In the genomic region with DNA sequence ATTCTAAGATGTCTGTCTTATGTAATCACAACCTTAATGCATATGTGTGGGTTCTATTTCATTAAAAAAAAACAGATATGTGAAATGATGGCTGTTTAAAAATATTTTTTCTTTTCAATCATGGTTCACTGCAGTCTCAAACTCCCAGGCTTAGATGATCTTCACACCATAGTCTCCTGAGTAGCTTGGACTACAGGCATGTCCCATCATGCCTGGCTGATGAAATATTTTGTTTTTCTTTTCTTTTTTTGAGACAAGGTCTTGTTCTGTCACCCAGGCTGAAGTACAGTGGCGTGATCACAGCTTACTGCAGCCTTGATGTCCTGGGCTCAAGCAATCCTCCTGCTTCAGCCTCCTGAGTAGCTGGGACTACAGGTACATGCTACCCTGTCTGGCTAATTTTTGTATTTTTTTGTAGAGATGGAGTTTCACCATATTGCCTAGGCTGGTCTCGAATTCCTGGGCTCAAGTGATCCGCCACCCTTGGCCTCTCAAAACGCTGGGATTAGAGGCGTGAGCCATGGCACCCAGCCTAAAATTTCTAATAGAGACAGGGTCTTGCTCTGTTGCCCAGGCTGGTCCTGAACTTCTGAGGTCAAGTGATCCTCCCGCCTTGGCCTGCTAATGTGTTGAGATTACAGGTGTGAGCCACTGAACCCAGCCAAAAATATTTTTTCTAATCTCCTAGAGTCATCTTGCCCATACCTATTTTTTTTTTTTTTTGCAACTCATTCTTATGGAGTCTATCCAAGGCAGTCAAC, we compare ENCODE assay signal across 29 cellular contexts.
DNase-seq lines count a peak whose midpoint lies in the region; ATAC-seq and TF ChIP-seq lines count a peak whose summit lies in the region.
"Had no signal": no experiment of that assay in that cellular context is flagged by ENCODE, and none has a peak within 500 bp of the region (broad histone marks: within the 10 kb centered on the region; RNA-seq: fewer than 3 reads in every experiment).

No MANE protein-coding gene starts in this region.

- TF ChIP-seq CTCF in SK-N-SH (IDR thresholded peaks at IDR 0.05) (no peak), foreskin keratinocyte (conservative IDR thresholded peaks at IDR 0.05) (no peak), suprapubic skin (IDR thresholded peaks at IDR 0.05) (no peak)

- no peak for TF ChIP-seq EP300 in SK-N-SH (IDR thresholded peaks at IDR 0.05; ENCODE audit: borderline replicate concordance in 1 of 2, low read depth in 1 of 2, low read length in 1 of 2)
- TF ChIP-seq EP300 in suprapubic skin (IDR thresholded peaks at IDR 0.05), result no peak

- H2AFZ ChIP-seq in SK-N-SH (ENCODE audit: low read depth), result peak overlapping the region; percentile 37; the same call in 1 of the 2 replicates
- H2AFZ ChIP-seq: GM23338 had no signal

- POLR2A ChIA-PET in SK-N-SH (lab: Yijun Ruan, JAX), result interaction anchor here (1.2 kb wide), 1 partner anchor 109 kb away, joined by 5 read pairs; a partner anchor contains a TSS

- H3K79me2 ChIP-seq in SK-N-SH (ENCODE audit: insufficient read depth), result no peaks in the 10 kb centered on the region

- H3K4me2 ChIP-seq in SK-N-SH, result no peak overlapping the region
- H3K4me2 ChIP-seq: GM23338 had no signal

- no peaks in the 10 kb centered on the region for H4K20me1 ChIP-seq in SK-N-SH (ENCODE audit: insufficient read depth)

- CTCF ChIA-PET in SK-N-SH (lab: Yijun Ruan, JAX), result interaction anchor here (0.9 to 2.7 kb wide), 14 partner anchors 9 to 427 kb away, joined by 3 to 22 read pairs (median 4); a partner anchor contains a TSS

- H3K27ac ChIP-seq in SK-N-SH (ENCODE audit: low read depth in 2 of 2, low read length in 1 of 2) (no peak overlapping the region), foreskin keratinocyte (peak overlapping the region; percentile 52), suprapubic skin (peak overlapping the region; percentile 4)
- H3K27ac ChIP-seq: 22Rv1, left lung, neutrophil, Peyer's patch, prostate gland, upper lobe of left lung, WERI-Rb-1 had no signal

- no peak for TF ChIP-seq POLR2A in suprapubic skin (IDR thresholded peaks at IDR 0.05)

- H3K9ac ChIP-seq in SK-N-SH (no peak overlapping the region), adipocyte (ENCODE audit: low read length) (peak overlapping the region; percentile 39)

- H3K4me3 ChIP-seq in SK-N-SH (ENCODE audit: low read depth in 2 of 2, low read length in 1 of 2), result no peak overlapping the region
- H3K4me3 ChIP-seq in adipocyte (ENCODE audit: low read length), result no peak overlapping the region
- H3K4me3 ChIP-seq in suprapubic skin, result no peak overlapping the region
- H3K4me3 ChIP-seq: GM23338, left lung, Peyer's patch, prostate gland, upper lobe of left lung had no signal

- 93% methylated on average over 6 of the region's 6 CpGs for WGBS in SK-N-SH (ENCODE audit: low lambda C conversion rate)
- 79% methylated on average over 6 of the region's 6 CpGs for WGBS in suprapubic skin

- H3K4me1 ChIP-seq in SK-N-SH (ENCODE audit: control insufficient read depth in 1 of 2, insufficient read depth in 2 of 2, low read depth in 1 of 2, low read length in 1 of 2) (peaks cover 3 to 4% of the 10 kb centered on the region in 2 experiments; a peak in 1 of 4 replicates), adipocyte (ENCODE audit: control insufficient read depth, insufficient read depth, low read length) (peaks cover 13% of the 10 kb centered on the region), foreskin keratinocyte (peaks cover 15% of the 10 kb centered on the region), suprapubic skin (peaks cover 7% of the 10 kb centered on the region)
- H3K4me1 ChIP-seq: left lung, Peyer's patch, prostate gland had no signal

- H3K9me2 ChIP-seq in SK-N-SH, result no peaks in the 10 kb centered on the region

- no peaks in the 10 kb centered on the region for H3F3A ChIP-seq in SK-N-SH (replicated peaks; ENCODE audit: insufficient read depth)

- no peak for TF ChIP-seq RAD21 in SK-N-SH (IDR thresholded peaks at IDR 0.05; ENCODE audit: low read length)

- H3K27me3 ChIP-seq in SK-N-SH (ENCODE audit: insufficient read depth), result no peaks in the 10 kb centered on the region
- no peaks in the 10 kb centered on the region for H3K27me3 ChIP-seq in adipocyte (replicated peaks; ENCODE audit: control insufficient read depth, insufficient read depth, low read length)
- no peaks in the 10 kb centered on the region for H3K27me3 ChIP-seq in foreskin keratinocyte
- H3K27me3 ChIP-seq in suprapubic skin, result no peaks in the 10 kb centered on the region
- H3K27me3 ChIP-seq: dorsolateral prefrontal cortex, left lung, neutrophil, Peyer's patch, upper lobe of left lung had no signal

- no peaks in the 10 kb centered on the region for H3K36me3 ChIP-seq in SK-N-SH (replicated peaks in 1 of 2; ENCODE audit: control insufficient read depth in 1 of 2, insufficient read depth in 2 of 2, low read length in 1 of 2)
- H3K36me3 ChIP-seq in adipocyte (ENCODE audit: control insufficient read depth, insufficient read depth, low read length, severe bottlenecking), result no peaks in the 10 kb centered on the region
- no peaks in the 10 kb centered on the region for H3K36me3 ChIP-seq in suprapubic skin
- H3K36me3 ChIP-seq: left lung, neutrophil, Peyer's patch, prostate gland, upper lobe of left lung, WERI-Rb-1 had no signal

- no peaks in the 10 kb centered on the region for H3K9me3 ChIP-seq in SK-N-SH
- H3K9me3 ChIP-seq in adipocyte (ENCODE audit: control insufficient read depth, low read length), result no peaks in the 10 kb centered on the region
- no peaks in the 10 kb centered on the region for H3K9me3 ChIP-seq in suprapubic skin
- H3K9me3 ChIP-seq: left lung, neutrophil, Peyer's patch, prostate gland, upper lobe of left lung had no signal

- ATAC-seq in SK-N-SH treated with all-trans-retinoic acid at 6 μM for 48 hours (no peak), foreskin keratinocyte (no peak)

- no peak for DNase-seq in SK-N-SH
- DNase-seq in adipocyte (ENCODE audit: low read depth), result no peak
- DNase-seq in foreskin keratinocyte, result peak in 1 of 2 donors; percentile 60
- DNase-seq in suprapubic skin (ENCODE audit: low spot score in 2 of 2), result no peak
- no peak for DNase-seq in superior temporal gyrus (ENCODE audit: extremely low spot score)
- no peak for DNase-seq in activated CD8-positive, alpha-beta memory T cell treated with anti-CD3 and anti-CD28 coated beads for 24 hours
- DNase-seq in T-helper 9 cell, result no peak
- DNase-seq: activated CD4-positive, alpha-beta T cell treated with anti-CD3 and anti-CD28 coated beads, Interleukin-2, amount 10 ng/mL, durations not matched to agents 24 days and 14 days; activated gamma-delta T cell treated with Interleukin-2 at 50 U/mL for 16 hours; activated naive CD8-positive, alpha-beta T cell treated with anti-CD3 and anti-CD28 coated beads, Interleukin-2, amount 50 U/mL, for 24 hours; activated T-cell treated with anti-CD3 and anti-CD28 coated beads, Interleukin-2, amount 50 U/mL, for 4 hours; GDM1; left lung; naive B cell; NCI-H1048; NCI-H2107; NCI-H345; NCI-H774; Peyer's patch; SIG-M5; T1000; upper lobe of left lung had no signal

TF ChIP-seq in SK-N-SH, 30 proteins besides CTCF, POLR2A, EP300 and RAD21 (continues in another document):
- TF ChIP-seq, protein P1, sequence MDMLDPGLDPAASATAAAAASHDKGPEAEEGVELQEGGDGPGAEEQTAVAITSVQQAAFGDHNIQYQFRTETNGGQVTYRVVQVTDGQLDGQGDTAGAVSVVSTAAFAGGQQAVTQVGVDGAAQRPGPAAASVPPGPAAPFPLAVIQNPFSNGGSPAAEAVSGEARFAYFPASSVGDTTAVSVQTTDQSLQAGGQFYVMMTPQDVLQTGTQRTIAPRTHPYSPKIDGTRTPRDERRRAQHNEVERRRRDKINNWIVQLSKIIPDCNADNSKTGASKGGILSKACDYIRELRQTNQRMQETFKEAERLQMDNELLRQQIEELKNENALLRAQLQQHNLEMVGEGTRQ (IDR thresholded peaks at IDR 0.05; ENCODE audit: borderline replicate concordance, low read depth, low read length), result no peak
- TF ChIP-seq, protein P2, sequence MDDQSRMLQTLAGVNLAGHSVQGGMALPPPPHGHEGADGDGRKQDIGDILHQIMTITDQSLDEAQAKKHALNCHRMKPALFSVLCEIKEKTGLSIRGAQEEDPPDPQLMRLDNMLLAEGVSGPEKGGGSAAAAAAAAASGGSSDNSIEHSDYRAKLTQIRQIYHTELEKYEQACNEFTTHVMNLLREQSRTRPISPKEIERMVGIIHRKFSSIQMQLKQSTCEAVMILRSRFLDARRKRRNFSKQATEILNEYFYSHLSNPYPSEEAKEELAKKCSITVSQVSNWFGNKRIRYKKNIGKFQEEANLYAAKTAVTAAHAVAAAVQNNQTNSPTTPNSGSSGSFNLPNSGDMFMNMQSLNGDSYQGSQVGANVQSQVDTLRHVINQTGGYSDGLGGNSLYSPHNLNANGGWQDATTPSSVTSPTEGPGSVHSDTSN (IDR thresholded peaks at IDR 0.05), result no peak
- TF ChIP-seq TAF1 (IDR thresholded peaks at IDR 0.05; ENCODE audit: borderline replicate concordance, low read depth, low read length) (no peak), SMC3 (IDR thresholded peaks at IDR 0.05; ENCODE audit: low read depth, low read length) (no peak)

TF ChIP-seq in SK-N-SH treated with all-trans-retinoic acid at 6 μM for 48 hours, 23 proteins besides CTCF, POLR2A, EP300 and RAD21 (continues in another document):
- TF ChIP-seq, protein P3, sequence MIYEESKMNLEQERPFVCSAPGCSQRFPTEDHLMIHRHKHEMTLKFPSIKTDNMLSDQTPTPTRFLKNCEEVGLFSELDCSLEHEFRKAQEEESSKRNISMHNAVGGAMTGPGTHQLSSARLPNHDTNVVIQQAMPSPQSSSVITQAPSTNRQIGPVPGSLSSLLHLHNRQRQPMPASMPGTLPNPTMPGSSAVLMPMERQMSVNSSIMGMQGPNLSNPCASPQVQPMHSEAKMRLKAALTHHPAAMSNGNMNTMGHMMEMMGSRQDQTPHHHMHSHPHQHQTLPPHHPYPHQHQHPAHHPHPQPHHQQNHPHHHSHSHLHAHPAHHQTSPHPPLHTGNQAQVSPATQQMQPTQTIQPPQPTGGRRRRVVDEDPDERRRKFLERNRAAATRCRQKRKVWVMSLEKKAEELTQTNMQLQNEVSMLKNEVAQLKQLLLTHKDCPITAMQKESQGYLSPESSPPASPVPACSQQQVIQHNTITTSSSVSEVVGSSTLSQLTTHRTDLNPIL (CRISPR knock-in tag; IDR thresholded peaks at IDR 0.05; ENCODE audit: low read depth), result no peak
- TF ChIP-seq SNAI2 (CRISPR knock-in tag; IDR thresholded peaks at IDR 0.05) (no peak), ZNF8 (CRISPR knock-in tag; IDR thresholded peaks at IDR 0.05) (no peak), BACH2 (CRISPR knock-in tag; IDR thresholded peaks at IDR 0.05; ENCODE audit: borderline replicate concordance) (no peak), RARB (CRISPR knock-in tag; IDR thresholded peaks at IDR 0.05) (no peak), ZNF70 (CRISPR knock-in tag; IDR thresholded peaks at IDR 0.05) (no peak), ISL1 (CRISPR knock-in tag; IDR thresholded peaks at IDR 0.05) (no peak), TOX (CRISPR knock-in tag; IDR thresholded peaks at IDR 0.05; ENCODE audit: borderline replicate concordance) (no peak), ZC3H10 (CRISPR knock-in tag; IDR thresholded peaks at IDR 0.05) (no peak)

Comparison
In these comparisons a context has a peak if more than half of its experiments do, and no peak if none do; other contexts are left out.
1. H3K27ac ChIP-seq: peak in foreskin keratinocyte (single experiment) and suprapubic skin (single experiment); none in SK-N-SH (0 of 2).